Comparison of ENCODE assay signal across 14 cellular contexts in genomic region chr7:16991551-16991950, GRCh38.
"Had no signal": no experiment of that assay in that cellular context is flagged by ENCODE, and none has a peak within 500 bp of the region (broad histone marks: within the 10 kb centered on the region; RNA-seq: fewer than 3 reads in every experiment).

No MANE protein-coding gene starts in this region.

- H3K27me3 ChIP-seq: pancreas, sigmoid colon, stomach had no signal

- H3K4me3 Mint-ChIP-seq: activated T-helper 17 cell treated with anti-CD3 and anti-CD28 coated beads, Interleukin-2, amount 50 U/mL, for 72 hours; mesothelial cell of epicardium; neural crest cell had no signal

- H3K36me3 ChIP-seq: pancreas, sigmoid colon, stomach, thoracic aorta had no signal

- H3K9me3 ChIP-seq: pancreas, sigmoid colon, thoracic aorta had no signal

- H3K27me3 Mint-ChIP-seq: activated T-helper 17 cell treated with anti-CD3 and anti-CD28 coated beads, Interleukin-2, amount 50 U/mL, for 72 hours had no signal

- H3K27ac ChIP-seq: pancreas, sigmoid colon, thoracic aorta had no signal

- H3K4me3 ChIP-seq: pancreas, sigmoid colon, thoracic aorta had no signal

- H3K4me1 Mint-ChIP-seq: activated T-helper 17 cell treated with anti-CD3 and anti-CD28 coated beads, Interleukin-2, amount 50 U/mL, for 72 hours had no signal

- DNase-seq: activated CD4-positive, CD25-positive, alpha-beta regulatory T cell treated with anti-CD3 and anti-CD28 coated beads, Interleukin-2, amount 50 U/mL, for 72 hours; activated naive CD4-positive, alpha-beta T cell treated with Interleukin-2 at 50 U/mL for 16 hours; activated T-cell treated with anti-CD3 and anti-CD28 coated beads for 4 hours; effector CD4-positive, alpha-beta T cell; foreskin melanocyte; pancreas; sigmoid colon; stimulated activated CD4-positive, alpha-beta T cell treated with anti-CD3 and anti-CD28 coated beads, Interleukin-1b, Interleukin-23, amount 100 ng/mL, for 48 hours; stomach; T-helper 9 cell had no signal

- H3K27ac Mint-ChIP-seq: activated T-helper 17 cell treated with anti-CD3 and anti-CD28 coated beads, Interleukin-2, amount 50 U/mL, for 72 hours had no signal

- ATAC-seq: activated T-helper 17 cell treated with anti-CD3 and anti-CD28 coated beads, Interleukin-2, amount 50 U/mL, for 72 hours; pancreas had no signal
